Comparison of ENCODE assay signal across 1 cellular context in the genomic region with DNA sequence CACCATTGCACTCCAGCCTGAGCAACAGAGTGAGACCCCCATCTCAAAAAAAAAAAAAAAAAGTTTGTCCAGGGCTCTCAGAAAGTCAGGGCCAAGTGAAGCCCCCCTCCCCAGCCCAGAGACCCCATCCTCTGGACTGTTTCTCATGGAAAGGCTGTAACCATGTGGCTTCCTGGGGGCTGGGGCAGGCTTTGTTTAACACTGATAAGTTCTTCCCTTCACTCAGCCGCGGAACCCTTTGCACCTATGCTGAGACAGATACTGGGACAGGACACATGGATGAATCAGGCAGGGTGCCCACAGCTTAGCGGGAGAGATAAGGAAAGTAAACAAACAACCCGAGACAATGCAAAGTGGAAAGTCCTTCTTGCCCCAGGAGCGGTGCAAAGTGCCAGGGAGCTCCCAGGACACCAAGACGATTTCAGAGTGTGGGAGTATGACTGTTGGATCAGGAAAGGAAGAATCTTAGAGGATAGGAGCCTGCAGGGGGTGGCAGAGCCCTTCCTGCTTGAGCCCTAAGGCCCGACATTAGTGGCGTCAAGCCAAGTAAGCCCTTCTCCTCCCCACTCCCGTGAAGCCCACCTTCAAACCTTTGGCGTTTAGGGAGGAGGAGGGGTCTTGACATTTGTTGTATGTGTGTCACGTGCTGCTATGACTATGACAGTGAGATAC.
TF ChIP-seq lines count a peak whose summit lies in the region.

No MANE protein-coding gene starts in this region.

TF ChIP-seq in HEK293, 187 proteins besides CTCF, POLR2A, EP300 and RAD21 (continued from another document and continues in another):
- TF ChIP-seq, protein P1, sequence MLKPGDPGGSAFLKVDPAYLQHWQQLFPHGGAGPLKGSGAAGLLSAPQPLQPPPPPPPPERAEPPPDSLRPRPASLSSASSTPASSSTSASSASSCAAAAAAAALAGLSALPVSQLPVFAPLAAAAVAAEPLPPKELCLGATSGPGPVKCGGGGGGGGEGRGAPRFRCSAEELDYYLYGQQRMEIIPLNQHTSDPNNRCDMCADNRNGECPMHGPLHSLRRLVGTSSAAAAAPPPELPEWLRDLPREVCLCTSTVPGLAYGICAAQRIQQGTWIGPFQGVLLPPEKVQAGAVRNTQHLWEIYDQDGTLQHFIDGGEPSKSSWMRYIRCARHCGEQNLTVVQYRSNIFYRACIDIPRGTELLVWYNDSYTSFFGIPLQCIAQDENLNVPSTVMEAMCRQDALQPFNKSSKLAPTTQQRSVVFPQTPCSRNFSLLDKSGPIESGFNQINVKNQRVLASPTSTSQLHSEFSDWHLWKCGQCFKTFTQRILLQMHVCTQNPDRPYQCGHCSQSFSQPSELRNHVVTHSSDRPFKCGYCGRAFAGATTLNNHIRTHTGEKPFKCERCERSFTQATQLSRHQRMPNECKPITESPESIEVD (tag by site-specific recombination; IDR thresholded peaks at IDR 0.05) = no peak
- TF ChIP-seq ZNF239 (tag by site-specific recombination; IDR thresholded peaks at IDR 0.05) (no peak), ZNF24 (tag by site-specific recombination; IDR thresholded peaks at IDR 0.05) (no peak), HOXA7 (CRISPR knock-in tag; IDR thresholded peaks at IDR 0.05; ENCODE audit: borderline replicate concordance) (no peak), ZBTB20 (tag by site-specific recombination; IDR thresholded peaks at IDR 0.05) (no peak), ZNF473 (tag by site-specific recombination; IDR thresholded peaks at IDR 0.05) (no peak), ZNF211 (tag by site-specific recombination; IDR thresholded peaks at IDR 0.05; ENCODE audit: low read depth) (no peak), KLF9 (tag by site-specific recombination; IDR thresholded peaks at IDR 0.05; ENCODE audit: low read depth) (no peak), ZNF521 (tag by site-specific recombination; IDR thresholded peaks at IDR 0.05) (no peak), KLF16 (tag by site-specific recombination; IDR thresholded peaks at IDR 0.05) (no peak), EGR2 (tag by site-specific recombination; IDR thresholded peaks at IDR 0.05; ENCODE audit: low read depth) (peak; percentile 41), ZNF623 (tag by site-specific recombination; IDR thresholded peaks at IDR 0.05) (no peak), ZNF548 (tag by site-specific recombination; IDR thresholded peaks at IDR 0.05) (no peak), ZNF426 (tag by site-specific recombination; IDR thresholded peaks at IDR 0.05) (no peak), ZBTB1 (tag by site-specific recombination; IDR thresholded peaks at IDR 0.05) (no peak), ZNF335 (tag by site-specific recombination; conservative IDR thresholded peaks at IDR 0.05) (no peak), MEIS1 (CRISPR knock-in tag; IDR thresholded peaks at IDR 0.05; ENCODE audit: borderline replicate concordance) (no peak), ZNF10 (tag by site-specific recombination; IDR thresholded peaks at IDR 0.05) (no peak), ZNF837 (tag by site-specific recombination; IDR thresholded peaks at IDR 0.05) (no peak), ZNF184 (tag by site-specific recombination; IDR thresholded peaks at IDR 0.05) (0 out of 2 replicates have a peak, but pooled peaks have one; percentile 63), ZNF366 (tag by site-specific recombination; conservative IDR thresholded peaks at IDR 0.05) (no peak; the same call in none of the 2 replicates), ZNF140 (tag by site-specific recombination; IDR thresholded peaks at IDR 0.05) (no peak), ZNF658 (tag by site-specific recombination; IDR thresholded peaks at IDR 0.05) (no peak), ZNF791 (tag by site-specific recombination; IDR thresholded peaks at IDR 0.05) (no peak), ZNF843 (tag by site-specific recombination; IDR thresholded peaks at IDR 0.05) (0 out of 2 replicates have a peak, but pooled peaks have one; percentile 29), ZNF223 (tag by site-specific recombination; IDR thresholded peaks at IDR 0.05) (no peak), ZNF785 (tag by site-specific recombination; IDR thresholded peaks at IDR 0.05) (no peak), SCRT2 (tag by site-specific recombination; IDR thresholded peaks at IDR 0.05) (no peak), ZNF16 (tag by site-specific recombination; IDR thresholded peaks at IDR 0.05; ENCODE audit: low read depth) (no peak), ZNF701 (tag by site-specific recombination; IDR thresholded peaks at IDR 0.05) (no peak), KLF1 (tag by site-specific recombination; IDR thresholded peaks at IDR 0.05) (no peak), ZEB2 (tag by site-specific recombination; IDR thresholded peaks at IDR 0.05) (no peak), PRDM1 (tag by site-specific recombination; IDR thresholded peaks at IDR 0.05) (no peak), ZFP69B (tag by site-specific recombination; IDR thresholded peaks at IDR 0.05) (no peak), ZBTB8A (tag by site-specific recombination; IDR thresholded peaks at IDR 0.05) (peak; percentile 85), ZNF747 (tag by site-specific recombination; IDR thresholded peaks at IDR 0.05) (no peak), MYNN (tag by site-specific recombination; IDR thresholded peaks at IDR 0.05; ENCODE audit: borderline replicate concordance) (no peak), ZNF202 (tag by site-specific recombination; IDR thresholded peaks at IDR 0.05; ENCODE audit: borderline replicate concordance) (no peak), ZNF302 (tag by site-specific recombination; IDR thresholded peaks at IDR 0.05; ENCODE audit: low read depth) (no peak), ZNF561 (tag by site-specific recombination; IDR thresholded peaks at IDR 0.05; ENCODE audit: borderline replicate concordance) (no peak), ZNF558 (tag by site-specific recombination; IDR thresholded peaks at IDR 0.05) (0 out of 2 replicates have a peak, but pooled peaks have one; percentile 24), ZNF391 (tag by site-specific recombination; IDR thresholded peaks at IDR 0.05; ENCODE audit: borderline replicate concordance, low read depth) (no peak), ZNF354C (tag by site-specific recombination; IDR thresholded peaks at IDR 0.05; ENCODE audit: borderline replicate concordance, low read depth) (no peak), ZNF221 (tag by site-specific recombination; IDR thresholded peaks at IDR 0.05; ENCODE audit: borderline replicate concordance) (no peak), ZNF560 (tag by site-specific recombination; IDR thresholded peaks at IDR 0.05; ENCODE audit: borderline replicate concordance) (no peak), FEZF1 (tag by site-specific recombination; IDR thresholded peaks at IDR 0.05) (no peak), ZBTB7A (tag by site-specific recombination; IDR thresholded peaks at IDR 0.05; ENCODE audit: low read depth) (no peak), ZNF514 (tag by site-specific recombination; IDR thresholded peaks at IDR 0.05) (no peak), ZNF433 (tag by site-specific recombination; IDR thresholded peaks at IDR 0.05; ENCODE audit: low read depth) (no peak), ZNF768 (tag by site-specific recombination; IDR thresholded peaks at IDR 0.05) (no peak), ZNF501 (tag by site-specific recombination; IDR thresholded peaks at IDR 0.05) (no peak), ZSCAN16 (tag by site-specific recombination; IDR thresholded peaks at IDR 0.05) (no peak), ZSCAN23 (tag by site-specific recombination; IDR thresholded peaks at IDR 0.05) (no peak), ZNF629 (tag by site-specific recombination; IDR thresholded peaks at IDR 0.05) (peak; percentile 59), ZFP41 (tag by site-specific recombination; IDR thresholded peaks at IDR 0.05; ENCODE audit: borderline replicate concordance) (no peak), KLF8 (tag by site-specific recombination; IDR thresholded peaks at IDR 0.05) (peak; percentile 76)
- TF ChIP-seq, protein P2, sequence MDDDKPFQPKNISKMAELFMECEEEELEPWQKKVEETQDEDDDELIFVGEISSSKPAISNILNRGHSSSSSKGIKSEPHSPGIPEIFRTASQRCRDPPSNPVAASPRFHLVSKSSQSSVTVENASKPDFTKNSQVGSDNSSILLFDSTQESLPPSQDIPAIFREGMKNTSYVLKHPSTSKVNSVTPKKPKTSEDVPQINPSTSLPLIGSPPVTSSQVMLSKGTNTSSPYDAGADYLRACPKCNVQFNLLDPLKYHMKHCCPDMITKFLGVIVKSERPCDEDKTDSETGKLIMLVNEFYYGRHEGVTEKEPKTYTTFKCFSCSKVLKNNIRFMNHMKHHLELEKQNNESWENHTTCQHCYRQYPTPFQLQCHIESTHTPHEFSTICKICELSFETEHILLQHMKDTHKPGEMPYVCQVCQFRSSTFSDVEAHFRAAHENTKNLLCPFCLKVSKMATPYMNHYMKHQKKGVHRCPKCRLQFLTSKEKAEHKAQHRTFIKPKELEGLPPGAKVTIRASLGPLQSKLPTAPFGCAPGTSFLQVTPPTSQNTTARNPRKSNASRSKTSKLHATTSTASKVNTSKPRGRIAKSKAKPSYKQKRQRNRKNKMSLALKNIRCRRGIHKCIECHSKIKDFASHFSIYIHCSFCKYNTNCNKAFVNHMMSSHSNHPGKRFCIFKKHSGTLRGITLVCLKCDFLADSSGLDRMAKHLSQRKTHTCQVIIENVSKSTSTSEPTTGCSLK (tag by site-specific recombination; IDR thresholded peaks at IDR 0.05) = no peak
- TF ChIP-seq, protein P3, sequence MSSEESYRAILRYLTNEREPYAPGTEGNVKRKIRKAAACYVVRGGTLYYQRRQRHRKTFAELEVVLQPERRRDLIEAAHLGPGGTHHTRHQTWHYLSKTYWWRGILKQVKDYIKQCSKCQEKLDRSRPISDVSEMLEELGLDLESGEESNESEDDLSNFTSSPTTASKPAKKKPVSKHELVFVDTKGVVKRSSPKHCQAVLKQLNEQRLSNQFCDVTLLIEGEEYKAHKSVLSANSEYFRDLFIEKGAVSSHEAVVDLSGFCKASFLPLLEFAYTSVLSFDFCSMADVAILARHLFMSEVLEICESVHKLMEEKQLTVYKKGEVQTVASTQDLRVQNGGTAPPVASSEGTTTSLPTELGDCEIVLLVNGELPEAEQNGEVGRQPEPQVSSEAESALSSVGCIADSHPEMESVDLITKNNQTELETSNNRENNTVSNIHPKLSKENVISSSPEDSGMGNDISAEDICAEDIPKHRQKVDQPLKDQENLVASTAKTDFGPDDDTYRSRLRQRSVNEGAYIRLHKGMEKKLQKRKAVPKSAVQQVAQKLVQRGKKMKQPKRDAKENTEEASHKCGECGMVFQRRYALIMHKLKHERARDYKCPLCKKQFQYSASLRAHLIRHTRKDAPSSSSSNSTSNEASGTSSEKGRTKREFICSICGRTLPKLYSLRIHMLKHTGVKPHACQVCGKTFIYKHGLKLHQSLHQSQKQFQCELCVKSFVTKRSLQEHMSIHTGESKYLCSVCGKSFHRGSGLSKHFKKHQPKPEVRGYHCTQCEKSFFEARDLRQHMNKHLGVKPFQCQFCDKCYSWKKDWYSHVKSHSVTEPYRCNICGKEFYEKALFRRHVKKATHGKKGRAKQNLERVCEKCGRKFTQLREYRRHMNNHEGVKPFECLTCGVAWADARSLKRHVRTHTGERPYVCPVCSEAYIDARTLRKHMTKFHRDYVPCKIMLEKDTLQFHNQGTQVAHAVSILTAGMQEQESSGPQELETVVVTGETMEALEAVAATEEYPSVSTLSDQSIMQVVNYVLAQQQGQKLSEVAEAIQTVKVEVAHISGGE (tag by site-specific recombination; conservative IDR thresholded peaks at IDR 0.05; ENCODE audit: low read depth) = no peak
- TF ChIP-seq, protein P4, sequence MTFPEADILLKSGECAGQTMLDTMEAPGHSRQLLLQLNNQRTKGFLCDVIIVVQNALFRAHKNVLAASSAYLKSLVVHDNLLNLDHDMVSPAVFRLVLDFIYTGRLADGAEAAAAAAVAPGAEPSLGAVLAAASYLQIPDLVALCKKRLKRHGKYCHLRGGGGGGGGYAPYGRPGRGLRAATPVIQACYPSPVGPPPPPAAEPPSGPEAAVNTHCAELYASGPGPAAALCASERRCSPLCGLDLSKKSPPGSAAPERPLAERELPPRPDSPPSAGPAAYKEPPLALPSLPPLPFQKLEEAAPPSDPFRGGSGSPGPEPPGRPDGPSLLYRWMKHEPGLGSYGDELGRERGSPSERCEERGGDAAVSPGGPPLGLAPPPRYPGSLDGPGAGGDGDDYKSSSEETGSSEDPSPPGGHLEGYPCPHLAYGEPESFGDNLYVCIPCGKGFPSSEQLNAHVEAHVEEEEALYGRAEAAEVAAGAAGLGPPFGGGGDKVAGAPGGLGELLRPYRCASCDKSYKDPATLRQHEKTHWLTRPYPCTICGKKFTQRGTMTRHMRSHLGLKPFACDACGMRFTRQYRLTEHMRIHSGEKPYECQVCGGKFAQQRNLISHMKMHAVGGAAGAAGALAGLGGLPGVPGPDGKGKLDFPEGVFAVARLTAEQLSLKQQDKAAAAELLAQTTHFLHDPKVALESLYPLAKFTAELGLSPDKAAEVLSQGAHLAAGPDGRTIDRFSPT (tag by site-specific recombination; IDR thresholded peaks at IDR 0.05) = no peak
- TF ChIP-seq, protein P5, sequence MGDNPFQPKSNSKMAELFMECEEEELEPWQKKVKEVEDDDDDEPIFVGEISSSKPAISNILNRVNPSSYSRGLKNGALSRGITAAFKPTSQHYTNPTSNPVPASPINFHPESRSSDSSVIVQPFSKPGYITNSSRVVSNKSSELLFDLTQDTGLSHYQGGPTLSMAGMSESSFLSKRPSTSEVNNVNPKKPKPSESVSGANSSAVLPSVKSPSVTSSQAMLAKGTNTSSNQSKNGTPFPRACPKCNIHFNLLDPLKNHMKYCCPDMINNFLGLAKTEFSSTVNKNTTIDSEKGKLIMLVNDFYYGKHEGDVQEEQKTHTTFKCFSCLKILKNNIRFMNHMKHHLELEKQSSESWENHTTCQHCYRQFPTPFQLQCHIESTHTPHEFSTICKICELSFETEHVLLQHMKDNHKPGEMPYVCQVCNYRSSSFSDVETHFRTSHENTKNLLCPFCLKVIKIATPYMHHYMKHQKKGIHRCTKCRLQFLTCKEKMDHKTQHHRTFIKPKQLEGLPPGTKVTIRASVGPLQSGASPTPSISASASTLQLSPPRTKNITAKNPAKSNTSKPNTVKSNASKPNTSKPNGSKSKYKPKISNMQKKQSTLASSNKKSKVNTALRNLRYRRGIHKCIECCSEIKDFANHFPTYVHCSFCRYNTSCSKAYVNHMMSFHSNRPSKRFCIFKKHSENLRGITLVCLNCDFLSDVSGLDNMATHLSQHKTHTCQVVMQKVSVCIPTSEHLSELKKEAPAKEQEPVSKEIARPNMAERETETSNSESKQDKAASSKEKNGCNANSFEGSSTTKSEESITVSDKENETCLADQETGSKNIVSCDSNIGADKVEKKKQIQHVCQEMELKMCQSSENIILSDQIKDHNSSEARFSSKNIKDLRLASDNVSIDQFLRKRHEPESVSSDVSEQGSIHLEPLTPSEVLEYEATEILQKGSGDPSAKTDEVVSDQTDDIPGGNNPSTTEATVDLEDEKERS (tag by site-specific recombination; IDR thresholded peaks at IDR 0.05) = no peak
- TF ChIP-seq, protein P6, sequence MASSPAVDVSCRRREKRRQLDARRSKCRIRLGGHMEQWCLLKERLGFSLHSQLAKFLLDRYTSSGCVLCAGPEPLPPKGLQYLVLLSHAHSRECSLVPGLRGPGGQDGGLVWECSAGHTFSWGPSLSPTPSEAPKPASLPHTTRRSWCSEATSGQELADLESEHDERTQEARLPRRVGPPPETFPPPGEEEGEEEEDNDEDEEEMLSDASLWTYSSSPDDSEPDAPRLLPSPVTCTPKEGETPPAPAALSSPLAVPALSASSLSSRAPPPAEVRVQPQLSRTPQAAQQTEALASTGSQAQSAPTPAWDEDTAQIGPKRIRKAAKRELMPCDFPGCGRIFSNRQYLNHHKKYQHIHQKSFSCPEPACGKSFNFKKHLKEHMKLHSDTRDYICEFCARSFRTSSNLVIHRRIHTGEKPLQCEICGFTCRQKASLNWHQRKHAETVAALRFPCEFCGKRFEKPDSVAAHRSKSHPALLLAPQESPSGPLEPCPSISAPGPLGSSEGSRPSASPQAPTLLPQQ (tag by site-specific recombination; IDR thresholded peaks at IDR 0.05) = peak; percentile 67; the same call in 1 of the 2 replicates
